Comparison of ENCODE assay signal across 8 cellular contexts in the genomic region with DNA sequence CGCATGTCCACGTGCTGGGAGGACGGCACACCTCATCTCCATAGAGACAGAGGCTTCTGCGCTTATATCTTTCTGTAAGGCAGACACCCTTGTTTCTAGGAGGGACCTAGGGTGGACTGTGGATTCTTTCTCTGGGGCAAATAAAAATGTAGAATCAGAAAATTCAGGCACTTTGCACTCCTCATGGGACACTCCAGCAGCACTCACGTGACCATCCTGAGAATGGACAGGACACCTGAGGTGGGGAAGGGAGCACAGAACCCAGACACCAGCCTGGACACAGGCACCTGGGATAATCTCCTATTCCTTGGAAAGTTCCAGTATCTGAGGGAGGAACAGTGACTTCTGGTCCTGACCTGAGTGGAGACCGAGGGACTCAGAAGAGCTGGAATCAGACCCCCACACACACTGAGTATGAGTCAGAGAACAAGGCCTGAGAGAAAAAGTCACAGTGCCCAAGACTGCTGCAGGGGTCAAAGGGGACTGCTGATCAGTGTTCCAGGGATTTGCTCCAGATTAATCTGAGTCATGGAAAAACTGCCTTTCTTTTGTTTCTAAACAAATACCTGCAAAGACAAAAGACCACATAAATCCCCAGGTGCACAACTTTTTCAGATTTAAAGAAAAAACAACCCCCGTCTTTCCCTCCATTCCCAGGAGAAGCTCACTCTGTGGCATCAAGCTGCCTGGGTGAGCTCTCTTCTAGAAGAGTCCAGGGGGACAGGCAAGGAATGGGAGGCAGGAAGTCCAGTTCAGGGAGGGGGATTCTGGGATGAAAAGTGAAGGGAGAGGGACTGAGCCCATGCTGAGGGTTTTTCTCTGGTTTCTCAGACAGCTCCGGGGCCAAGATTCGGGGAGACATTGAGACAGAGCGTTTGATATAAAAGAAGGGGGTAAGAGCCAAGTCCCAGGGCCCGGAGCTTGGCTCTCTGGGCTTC.
DNase-seq lines count a peak whose midpoint lies in the region; ATAC-seq and TF ChIP-seq lines count a peak whose summit lies in the region.

No MANE protein-coding gene starts in this region.

- POLR2A ChIA-PET in AG04449 (lab: Yijun Ruan, JAX) = no interaction called here

- H3K4me3 Mint-ChIP-seq in central memory CD8-positive, alpha-beta T cell = peak overlapping the region; percentile 100

- no peaks in the 10 kb centered on the region for H3K9me3 Mint-ChIP-seq in central memory CD8-positive, alpha-beta T cell

- H3K4me1 ChIP-seq in muscle layer of colon (ENCODE audit: insufficient read depth, low read length) = no peaks in the 10 kb centered on the region

- peaks cover 44% of the 10 kb centered on the region for H3K36me3 Mint-ChIP-seq in central memory CD8-positive, alpha-beta T cell (ENCODE audit: insufficient read depth)

- no peak overlapping the region for H3K27ac ChIP-seq in muscle layer of colon (ENCODE audit: low read depth, low read length)

- CTCF ChIA-PET in AG04449 (lab: Yijun Ruan, JAX) = interaction anchor here (1.0 to 2.5 kb wide), 3 partner anchors 20 to 64 kb away, joined by 3 to 6 read pairs (median 3); no protein-coding TSS in a partner anchor

- no peaks in the 10 kb centered on the region for H3K9me3 ChIP-seq in muscle layer of colon (ENCODE audit: low read length)

- no peak overlapping the region for H3K9ac ChIP-seq in muscle layer of colon (ENCODE audit: low read length)

- DNase-seq in AG04449 (ENCODE audit: low read depth, low spot score) (no peak), superior temporal gyrus (ENCODE audit: extremely low spot score) (no peak), T-helper 9 cell (no peak), NCI-H1930 (lab: John Stamatoyannopoulos, UW) (no peak)
- DNase-seq in central memory CD8-positive, alpha-beta T cell (ENCODE audit: low spot score in 2 of 2) = no peak

- H3K4me3 ChIP-seq in AG04449 (ENCODE audit: low read depth, low read length) (peak overlapping the region; percentile 15; the same call in 1 of the 2 replicates), muscle layer of colon (ENCODE audit: low read depth in 1 of 2, low read length in 2 of 2) (peak overlapping the region; percentile 15 to 24)

- no peaks in the 10 kb centered on the region for H3K27me3 Mint-ChIP-seq in central memory CD8-positive, alpha-beta T cell

- TF ChIP-seq CTCF in AG04449 (IDR thresholded peaks at IDR 0.05; ENCODE audit: insufficient read depth, low read length, missing control alignments) = no peak

- peaks cover 0 to 6% of the 10 kb centered on the region in 2 donors for H3K27me3 ChIP-seq in muscle layer of colon (ENCODE audit: control insufficient read depth in 1 of 2, insufficient read depth in 2 of 2, low read length in 2 of 2)

- peak overlapping the region; percentile 100 for H3K27ac Mint-ChIP-seq in central memory CD8-positive, alpha-beta T cell (ENCODE audit: low read depth)

- H3K36me3 ChIP-seq in muscle layer of colon (ENCODE audit: insufficient read depth, low read length) = no peaks in the 10 kb centered on the region

- ATAC-seq in HG03139 (IDR thresholded peaks at IDR 0.05; ENCODE audit: unreplicated experiment) (peak; percentile 8), HG02759 (IDR thresholded peaks at IDR 0.05; ENCODE audit: unreplicated experiment) (no peak)
- no peak for ATAC-seq in central memory CD8-positive, alpha-beta T cell (replicated peaks; ENCODE audit: extremely low read depth, poor library complexity, severe bottlenecking)

- H3K4me1 Mint-ChIP-seq in central memory CD8-positive, alpha-beta T cell = peaks cover 57% of the 10 kb centered on the region
